16 cellular contexts compared by ENCODE assay signal in the genomic region with DNA sequence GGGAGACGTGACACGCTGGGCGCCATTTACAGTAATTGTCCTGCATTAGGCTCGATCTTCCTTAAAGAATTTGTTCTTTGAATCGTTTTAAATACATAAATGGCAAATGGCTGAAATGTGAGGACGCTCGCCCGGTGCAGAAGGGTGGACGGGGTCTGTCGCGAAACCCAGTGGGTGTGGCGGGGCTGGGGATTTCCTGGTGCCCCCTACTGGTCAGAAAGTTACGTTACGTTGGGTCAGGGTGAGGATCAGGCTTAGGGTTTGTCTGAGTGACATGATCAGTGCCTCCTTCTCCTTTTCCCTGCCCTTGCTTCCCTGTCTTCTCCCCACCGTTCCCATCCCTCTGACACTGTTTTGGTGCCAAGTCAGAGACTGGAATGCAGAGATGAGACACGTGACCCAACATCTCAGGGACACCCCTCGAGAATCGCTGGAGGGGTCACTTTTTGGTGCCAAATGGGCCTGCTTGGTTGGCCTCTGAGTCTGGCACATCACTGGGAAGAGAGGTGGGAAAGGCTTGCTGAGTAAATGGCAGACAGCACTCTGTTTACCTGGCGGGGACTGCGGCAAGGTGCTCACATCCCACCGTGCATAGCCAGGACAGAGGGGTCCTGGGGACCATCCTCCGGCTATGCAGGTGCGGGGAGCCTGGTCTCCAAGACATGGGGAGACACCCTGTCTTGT.
A peak's percentile ranks its signal among the peaks of the same experiment; 100 is the strongest.
DNase-seq lines count a peak whose midpoint lies in the region; ATAC-seq and TF ChIP-seq lines count a peak whose summit lies in the region.
"Had no signal": no experiment of that assay in that cellular context is flagged by ENCODE, and none has a peak within 500 bp of the region (broad histone marks: within the 10 kb centered on the region; RNA-seq: fewer than 3 reads in every experiment).

No MANE protein-coding gene starts in this region.

- peaks cover 10% of the 10 kb centered on the region for H3K36me3 Mint-ChIP-seq in WTC11

- H3K27ac Mint-ChIP-seq in WTC11, result no peak overlapping the region; the same call in 1 of the 2 replicates
- H3K27ac Mint-ChIP-seq: dendritic cell treated with granulocyte-macrophage colony-stimulating factor and Interleukin-4, amounts not matched to agents 40 ng/mL and 50 ng/mL, for 4 days had no signal

- ATAC-seq in WTC11 (peak; percentile 83), upper lobe of left lung (ENCODE audit: low FRiP score in 2 of 2) (no peak)

- no peak overlapping the region for H3K4me3 Mint-ChIP-seq in WTC11
- H3K4me3 Mint-ChIP-seq: dendritic cell treated with granulocyte-macrophage colony-stimulating factor and Interleukin-4, amounts not matched to agents 40 ng/mL and 50 ng/mL, for 4 days had no signal

- POLR2A ChIA-PET in WTC11 (lab: Charles Lee), result no interaction called here

- H3K4me1 ChIP-seq in sigmoid colon, result peaks cover 0 to 7% (median 0%) of the 10 kb centered on the region in 4 donors
- H3K4me1 ChIP-seq in upper lobe of left lung, result no peaks in the 10 kb centered on the region

- no peak overlapping the region for H3K27ac ChIP-seq in sigmoid colon
- no peak overlapping the region for H3K27ac ChIP-seq in upper lobe of left lung
- H3K27ac ChIP-seq: ovary had no signal

- no peak for TF ChIP-seq POLR2A in sigmoid colon (IDR thresholded peaks at IDR 0.05)
- no peak for TF ChIP-seq POLR2A in upper lobe of left lung (IDR thresholded peaks at IDR 0.05)

- H3K36me3 ChIP-seq in sigmoid colon (no peaks in the 10 kb centered on the region), upper lobe of left lung (no peaks in the 10 kb centered on the region)
- H3K36me3 ChIP-seq: ovary had no signal

- peak; percentile 63 for TF ChIP-seq CTCF in WTC11 (IDR thresholded peaks at IDR 0.05)
- TF ChIP-seq CTCF in sigmoid colon (IDR thresholded peaks at IDR 0.05), result no peak
- TF ChIP-seq CTCF in upper lobe of left lung (IDR thresholded peaks at IDR 0.05), result no peak

- peaks cover 12% of the 10 kb centered on the region for H3K9me3 Mint-ChIP-seq in WTC11

- intact Hi-C loops in sigmoid colon (cut with DNase I), result no loop called here

- no peaks in the 10 kb centered on the region for H3K27me3 Mint-ChIP-seq in WTC11 (ENCODE audit: low read depth)
- H3K27me3 Mint-ChIP-seq: dendritic cell treated with granulocyte-macrophage colony-stimulating factor and Interleukin-4, amounts not matched to agents 40 ng/mL and 50 ng/mL, for 4 days had no signal

- no peaks in the 10 kb centered on the region for H3K9me3 ChIP-seq in sigmoid colon
- no peaks in the 10 kb centered on the region for H3K9me3 ChIP-seq in upper lobe of left lung
- H3K9me3 ChIP-seq: mucosa of descending colon, ovary had no signal

- 71 to 77% methylated on average over 23 of the region's 23 CpGs for WGBS in sigmoid colon, 2 donors
- 80 to 85% methylated on average over 18 to 23 of the region's 23 CpGs for WGBS in upper lobe of left lung, 2 donors

- peak; percentile 8 for DNase-seq in activated CD4-positive, alpha-beta T cell treated with anti-CD3 and anti-CD28 coated beads for 48 hours
- no peak for DNase-seq in activated CD4-positive, alpha-beta T cell treated with anti-CD3 and anti-CD28 coated beads, Interleukin-2, amount 50 U/mL, for 4 hours
- peak; percentile 55 for DNase-seq in HuH-7 (ENCODE audit: low spot score)
- peak; percentile 71 for DNase-seq in WTC11 (ENCODE audit: low spot score)
- peak; percentile 37 for DNase-seq in sigmoid colon
- DNase-seq in DMS114 treated with DMSO at 0.1 percent for 48 hours (lab: John Stamatoyannopoulos, UW; ENCODE audit: unreplicated experiment), result no peak
- DNase-seq in upper lobe of left lung, result no peak
- DNase-seq in NCI-H187 (lab: John Stamatoyannopoulos, UW), result no peak
- DNase-seq: ACHN; activated CD8-positive, alpha-beta memory T cell treated with anti-CD3 and anti-CD28 coated beads for 24 hours; activated gamma-delta T cell treated with Interleukin-2 at 50 U/mL for 16 hours; COR-L47; NCI-H1048; ovary had no signal

- peaks cover 21% of the 10 kb centered on the region for H3K4me1 Mint-ChIP-seq in WTC11

- TF ChIP-seq EP300 in sigmoid colon (IDR thresholded peaks at IDR 0.05), result no peak
- TF ChIP-seq EP300 in upper lobe of left lung (IDR thresholded peaks at IDR 0.05), result no peak

- H3K4me3 ChIP-seq in sigmoid colon (no peak overlapping the region), upper lobe of left lung (no peak overlapping the region)
- H3K4me3 ChIP-seq: mucosa of descending colon, ovary had no signal

- CTCF ChIA-PET in WTC11 (lab: Charles Lee), result no interaction called here

- H3K27me3 ChIP-seq in sigmoid colon (peaks cover 0 to 14% (median 0%) of the 10 kb centered on the region in 3 donors), upper lobe of left lung (no peaks in the 10 kb centered on the region)
- H3K27me3 ChIP-seq: ovary had no signal

TF ChIP-seq in WTC11, 78 proteins besides CTCF, POLR2A, EP300 and RAD21 (continues in another document):
- TF ChIP-seq SMAD4 (CRISPR knock-in tag; IDR thresholded peaks at IDR 0.05) (no peak), ZNF671 (CRISPR knock-in tag; IDR thresholded peaks at IDR 0.05) (no peak), ZNF219 (CRISPR knock-in tag; IDR thresholded peaks at IDR 0.05; ENCODE audit: borderline replicate concordance) (no peak), FOXK1 (CRISPR knock-in tag; IDR thresholded peaks at IDR 0.05) (no peak), JAZF1 (CRISPR knock-in tag; IDR thresholded peaks at IDR 0.05) (no peak), SMAD3 (CRISPR knock-in tag; IDR thresholded peaks at IDR 0.05; ENCODE audit: borderline replicate concordance) (no peak), GTF2I (CRISPR knock-in tag; conservative IDR thresholded peaks at IDR 0.05) (no peak), EMX1 (CRISPR knock-in tag; IDR thresholded peaks at IDR 0.05) (no peak), AR (CRISPR knock-in tag; IDR thresholded peaks at IDR 0.05) (no peak), ZNF138 (CRISPR knock-in tag; conservative IDR thresholded peaks at IDR 0.05) (no peak), HMGA2 (CRISPR knock-in tag; IDR thresholded peaks at IDR 0.05) (no peak)
- TF ChIP-seq, protein P1, sequence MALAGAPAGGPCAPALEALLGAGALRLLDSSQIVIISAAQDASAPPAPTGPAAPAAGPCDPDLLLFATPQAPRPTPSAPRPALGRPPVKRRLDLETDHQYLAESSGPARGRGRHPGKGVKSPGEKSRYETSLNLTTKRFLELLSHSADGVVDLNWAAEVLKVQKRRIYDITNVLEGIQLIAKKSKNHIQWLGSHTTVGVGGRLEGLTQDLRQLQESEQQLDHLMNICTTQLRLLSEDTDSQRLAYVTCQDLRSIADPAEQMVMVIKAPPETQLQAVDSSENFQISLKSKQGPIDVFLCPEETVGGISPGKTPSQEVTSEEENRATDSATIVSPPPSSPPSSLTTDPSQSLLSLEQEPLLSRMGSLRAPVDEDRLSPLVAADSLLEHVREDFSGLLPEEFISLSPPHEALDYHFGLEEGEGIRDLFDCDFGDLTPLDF (CRISPR knock-in tag; IDR thresholded peaks at IDR 0.05), result no peak
- TF ChIP-seq, protein P2, sequence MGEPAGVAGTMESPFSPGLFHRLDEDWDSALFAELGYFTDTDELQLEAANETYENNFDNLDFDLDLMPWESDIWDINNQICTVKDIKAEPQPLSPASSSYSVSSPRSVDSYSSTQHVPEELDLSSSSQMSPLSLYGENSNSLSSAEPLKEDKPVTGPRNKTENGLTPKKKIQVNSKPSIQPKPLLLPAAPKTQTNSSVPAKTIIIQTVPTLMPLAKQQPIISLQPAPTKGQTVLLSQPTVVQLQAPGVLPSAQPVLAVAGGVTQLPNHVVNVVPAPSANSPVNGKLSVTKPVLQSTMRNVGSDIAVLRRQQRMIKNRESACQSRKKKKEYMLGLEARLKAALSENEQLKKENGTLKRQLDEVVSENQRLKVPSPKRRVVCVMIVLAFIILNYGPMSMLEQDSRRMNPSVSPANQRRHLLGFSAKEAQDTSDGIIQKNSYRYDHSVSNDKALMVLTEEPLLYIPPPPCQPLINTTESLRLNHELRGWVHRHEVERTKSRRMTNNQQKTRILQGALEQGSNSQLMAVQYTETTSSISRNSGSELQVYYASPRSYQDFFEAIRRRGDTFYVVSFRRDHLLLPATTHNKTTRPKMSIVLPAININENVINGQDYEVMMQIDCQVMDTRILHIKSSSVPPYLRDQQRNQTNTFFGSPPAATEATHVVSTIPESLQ (CRISPR knock-in tag; IDR thresholded peaks at IDR 0.05), result no peak

Comparison
In these comparisons a context has a peak if more than half of its experiments do, and no peak if none do; other contexts are left out.
1. DNase-seq: peak in activated CD4-positive, alpha-beta T cell treated with anti-CD3 and anti-CD28 coated beads for 48 hours (single experiment), HuH-7 (single experiment), WTC11 (single experiment) and sigmoid colon (single experiment); none in activated CD4-positive, alpha-beta T cell treated with anti-CD3 and anti-CD28 coated beads, Interleukin-2, amount 50 U/mL, for 4 hours (0 of 2), DMS114 treated with DMSO at 0.1 percent for 48 hours (single experiment), upper lobe of left lung (0 of 2) and NCI-H187 (0 of 2).